Comparison of ENCODE assay signal across 21 cellular contexts in genomic region chr3:65666426-65667091, GRCh38.
DNase-seq lines count a peak whose midpoint lies in the region; ATAC-seq and TF ChIP-seq lines count a peak whose summit lies in the region.
"Had no signal": no experiment of that assay in that cellular context is flagged by ENCODE, and none has a peak within 500 bp of the region (broad histone marks: within the 10 kb centered on the region; RNA-seq: fewer than 3 reads in every experiment).

No MANE protein-coding gene starts in this region.

- H3K4me1 Mint-ChIP-seq in H9 (peaks cover 18 to 19% of the 10 kb centered on the region in 2 experiments), osteocyte (ENCODE audit: unreplicated experiment) (peaks cover 13% of the 10 kb centered on the region)
- H3K4me1 Mint-ChIP-seq: activated naive CD8-positive, alpha-beta T cell treated with anti-CD3 and anti-CD28 coated beads for 36 hours had no signal

- no peak overlapping the region for H2AK5ac ChIP-seq in H9 (ENCODE audit: insufficient read length, low read length)

- intact Hi-C loops in left lung (cut with DNase I), result loop anchor here in 1 of 2 donors (10.0 kb wide), 1 partner anchor 478 kb away; no protein-coding TSS in a partner anchor

- H3K4ac ChIP-seq in H9 (ENCODE audit: low read depth, low read length), result no peak overlapping the region

- H2BK20ac ChIP-seq in H9 (ENCODE audit: low read depth, low read length, poor library complexity, severe bottlenecking), result no peak overlapping the region

- no peak for ATAC-seq in HG03175 (IDR thresholded peaks at IDR 0.05; ENCODE audit: unreplicated experiment)
- no peak for ATAC-seq in left lung
- no peak for ATAC-seq in gastroesophageal sphincter
- ATAC-seq: GM12878 had no signal

- H3K27me3 ChIP-seq in H9 (ENCODE audit: insufficient read depth, low read length), result no peaks in the 10 kb centered on the region
- H3K27me3 ChIP-seq in left lung, result no peaks in the 10 kb centered on the region
- no peaks in the 10 kb centered on the region for H3K27me3 ChIP-seq in gastroesophageal sphincter

- no peak overlapping the region for H4K91ac ChIP-seq in H9 (ENCODE audit: insufficient read length, low read depth, low read length)

- H3K4me3 Mint-ChIP-seq in H9 (no peak overlapping the region), osteocyte (ENCODE audit: unreplicated experiment) (no peak overlapping the region)
- H3K4me3 Mint-ChIP-seq: activated CD4-positive, alpha-beta memory T cell treated with anti-CD3 and anti-CD28 coated beads for 36 hours; activated naive CD8-positive, alpha-beta T cell treated with anti-CD3 and anti-CD28 coated beads for 36 hours had no signal

- no peaks in the 10 kb centered on the region for H3K23me2 ChIP-seq in H9 (ENCODE audit: insufficient read length, low read depth, low read length, poor library complexity, severe bottlenecking)

- H3K14ac ChIP-seq in H9 (ENCODE audit: insufficient read depth, low read length), result no peak overlapping the region

- no peak overlapping the region; a peak in 1 of 7 replicates for H3K27ac Mint-ChIP-seq in H9
- no peak overlapping the region for H3K27ac Mint-ChIP-seq in osteocyte (ENCODE audit: unreplicated experiment)
- H3K27ac Mint-ChIP-seq: activated CD4-positive, alpha-beta memory T cell treated with anti-CD3 and anti-CD28 coated beads for 36 hours; activated naive CD8-positive, alpha-beta T cell treated with anti-CD3 and anti-CD28 coated beads for 36 hours had no signal

- TF ChIP-seq CTCF in H9 (conservative IDR thresholded peaks at IDR 0.05) (peak; percentile 47), fibroblast of mammary gland (conservative IDR thresholded peaks at IDR 0.05; ENCODE audit: control insufficient read depth, insufficient read depth, low read depth, low read length) (peak; percentile 6), osteocyte (IDR thresholded peaks at IDR 0.05) (peak; percentile 13), left lung (IDR thresholded peaks at IDR 0.05) (no peak), gastroesophageal sphincter (IDR thresholded peaks at IDR 0.05) (no peak)

- H4K5ac ChIP-seq in H9 (ENCODE audit: insufficient read length, low read depth, low read length), result no peak overlapping the region

- no peak overlapping the region for H2BK12ac ChIP-seq in H9 (ENCODE audit: insufficient read length, low read depth, low read length)

- H3K4me3 ChIP-seq in fibroblast of mammary gland (ENCODE audit: control insufficient read depth, low read depth, low read length), result no peak overlapping the region
- H3K4me3 ChIP-seq in left lung, result no peak overlapping the region
- no peak overlapping the region for H3K4me3 ChIP-seq in gastroesophageal sphincter
- H3K4me3 ChIP-seq: GM12878, left ventricle myocardium inferior, skin epidermis had no signal

- H3K27me3 Mint-ChIP-seq in H9 (ENCODE audit: low read depth) (no peaks in the 10 kb centered on the region), osteocyte (ENCODE audit: unreplicated experiment) (no peaks in the 10 kb centered on the region)
- H3K27me3 Mint-ChIP-seq: activated CD4-positive, alpha-beta memory T cell treated with anti-CD3 and anti-CD28 coated beads for 36 hours; activated naive CD8-positive, alpha-beta T cell treated with anti-CD3 and anti-CD28 coated beads for 36 hours had no signal

- no peaks in the 10 kb centered on the region for H3K9me3 ChIP-seq in H9 (ENCODE audit: control insufficient read depth, low read depth, low read length)
- H3K9me3 ChIP-seq in left lung, result no peaks in the 10 kb centered on the region
- no peaks in the 10 kb centered on the region for H3K9me3 ChIP-seq in gastroesophageal sphincter
- H3K9me3 ChIP-seq: left ventricle myocardium inferior had no signal

- no CpG with 5 or more reads among the region's 6 CpGs for WGBS in H9 (ENCODE audit: extremely low coverage, insufficient read length, low lambda C conversion rate)
- 83 to 92% methylated on average over 3 to 6 of the region's 6 CpGs for WGBS in gastroesophageal sphincter (ENCODE audit: low coverage in 1 of 2), 2 donors

- H4K8ac ChIP-seq in H9 (replicated peaks; ENCODE audit: insufficient read length, low read depth, low read length), result no peak overlapping the region

- H3K56ac ChIP-seq in H9 (ENCODE audit: insufficient read length, low read depth, low read length), result no peak overlapping the region

- no peak overlapping the region for H3K23ac ChIP-seq in H9 (ENCODE audit: insufficient read length, low read depth, low read length)

- H3K18ac ChIP-seq in H9 (ENCODE audit: insufficient read length, low read depth, low read length), result no peak overlapping the region

- H3K4me1 ChIP-seq in H9 (ENCODE audit: insufficient read depth, low read length) (no peaks in the 10 kb centered on the region), left lung (no peaks in the 10 kb centered on the region), gastroesophageal sphincter (no peaks in the 10 kb centered on the region)
- H3K4me1 ChIP-seq: parathyroid adenoma had no signal

- no peaks in the 10 kb centered on the region for H4K20me1 ChIP-seq in H9 (ENCODE audit: control insufficient read depth, insufficient read depth, insufficient read length)

- no peak overlapping the region for H2AFZ ChIP-seq in H9 (ENCODE audit: low read length)
- H2AFZ ChIP-seq: parathyroid adenoma had no signal

- H2BK15ac ChIP-seq in H9 (ENCODE audit: low read depth, low read length), result no peak overlapping the region

- H3K36me3 ChIP-seq in left lung (no peaks in the 10 kb centered on the region), gastroesophageal sphincter (no peaks in the 10 kb centered on the region)
- H3K36me3 ChIP-seq: left ventricle myocardium inferior had no signal

- no peak for TF ChIP-seq POLR2A in gastroesophageal sphincter (IDR thresholded peaks at IDR 0.05)

- H2BK5ac ChIP-seq in H9 (ENCODE audit: insufficient read length, low read length), result no peak overlapping the region

- no peak overlapping the region for H3K9ac ChIP-seq in H9 (ENCODE audit: extremely low read depth, insufficient read length, low read length)
- H3K9ac ChIP-seq: parathyroid adenoma had no signal

- no peaks in the 10 kb centered on the region for H3K79me2 ChIP-seq in H9 (ENCODE audit: insufficient read depth, low read length)
- H3K79me2 ChIP-seq: parathyroid adenoma had no signal

- H3K4me2 ChIP-seq in H9 (ENCODE audit: insufficient read depth, insufficient read length, low read length), result no peak overlapping the region

- no peak overlapping the region for H3K27ac ChIP-seq in H9 (ENCODE audit: insufficient read length, low read depth, low read length)
- H3K27ac ChIP-seq in left lung, result no peak overlapping the region
- no peak overlapping the region for H3K27ac ChIP-seq in gastroesophageal sphincter
- H3K27ac ChIP-seq: left ventricle myocardium inferior, parathyroid adenoma, skin epidermis, VCaP had no signal

- H3K36me3 Mint-ChIP-seq in H9 (ENCODE audit: insufficient read depth in 1 of 3, low read depth in 3 of 3) (no peaks in the 10 kb centered on the region), osteocyte (ENCODE audit: unreplicated experiment) (no peaks in the 10 kb centered on the region)
- H3K36me3 Mint-ChIP-seq: activated CD4-positive, alpha-beta memory T cell treated with anti-CD3 and anti-CD28 coated beads for 36 hours; activated naive CD8-positive, alpha-beta T cell treated with anti-CD3 and anti-CD28 coated beads for 36 hours had no signal

- H3K79me1 ChIP-seq in H9 (ENCODE audit: insufficient read depth, low read depth, low read length, poor library complexity, severe bottlenecking), result no peaks in the 10 kb centered on the region

- DNase-seq in H9, result no peak
- DNase-seq in RPMI7951 (ENCODE audit: low read depth), result peak; percentile 27
- DNase-seq in fibroblast of mammary gland (ENCODE audit: low read depth), result peak; percentile 42
- no peak for DNase-seq in osteocyte (ENCODE audit: extremely low spot score, unreplicated experiment)
- DNase-seq in left lung, result no peak
- DNase-seq: activated CD4-positive, alpha-beta memory T cell treated with anti-CD3 and anti-CD28 coated beads for 36 hours; activated naive CD8-positive, alpha-beta T cell treated with anti-CD3 and anti-CD28 coated beads for 36 hours; activated T-cell treated with anti-CD3 and anti-CD28 coated beads, Interleukin-2, amount 50 U/mL, for 48 hours; effector CD8-positive, alpha-beta T cell; GDM1; left ventricle myocardium inferior; NCI-H1436 treated with DMSO at 0.1 percent for 48 hours; stimulated activated CD4-positive, alpha-beta T cell treated with anti-CD3 and anti-CD28 coated beads, Interleukin-4, amount 100 ng/mL, for 1 hour; substantia nigra; T-helper 1 cell had no signal

- TF ChIP-seq EP300 in gastroesophageal sphincter (IDR thresholded peaks at IDR 0.05), result no peak

- H2BK120ac ChIP-seq in H9 (ENCODE audit: low read depth, low read length, poor library complexity, severe bottlenecking), result no peak overlapping the region

- H3T11ph ChIP-seq in H9 (ENCODE audit: low read length), result no peak overlapping the region

- H3K9me3 Mint-ChIP-seq in H9 (no peaks in the 10 kb centered on the region), osteocyte (ENCODE audit: unreplicated experiment) (no peaks in the 10 kb centered on the region)
- H3K9me3 Mint-ChIP-seq: activated CD4-positive, alpha-beta memory T cell treated with anti-CD3 and anti-CD28 coated beads for 36 hours; activated naive CD8-positive, alpha-beta T cell treated with anti-CD3 and anti-CD28 coated beads for 36 hours had no signal

Comparison
In these comparisons a context has a peak if more than half of its experiments do, and no peak if none do; other contexts are left out.
1. DNase-seq: peak in RPMI7951 (single experiment) and fibroblast of mammary gland (single experiment); none in H9 (single experiment), osteocyte (single experiment) and left lung (0 of 2).
2. CTCF ChIP-seq: peak in H9 (single experiment), fibroblast of mammary gland (single experiment) and osteocyte (single experiment); none in left lung (0 of 2) and gastroesophageal sphincter (0 of 4).